ENCODE assay signal across 7 cellular contexts in genomic region chr10:127869329-127869728, GRCh38. TPM values are rescaled to one million over a fixed set of nuclear protein-coding genes. Genes with fewer than 3 reads are reported as not detected.
"Had no signal": no experiment of that assay in that cellular context is flagged by ENCODE, and none has a peak within 500 bp of the region (broad histone marks: within the 10 kb centered on the region; RNA-seq: fewer than 3 reads in every experiment).

No MANE protein-coding gene starts in this region.

- H3K4me3 ChIP-seq: GM23338 had no signal

- H3K36me3 Mint-ChIP-seq: IgD-negative memory B cell had no signal

- H3K27ac ChIP-seq: KMS-11 had no signal

- DNase-seq: H9, KBM-7 had no signal

- H3K4me3 Mint-ChIP-seq: GM23338, H9, IgD-negative memory B cell had no signal

- H3K4me1 Mint-ChIP-seq: GM23338, H9 had no signal

- H3K27ac Mint-ChIP-seq: GM23338, H9, IgD-negative memory B cell had no signal

- ATAC-seq: GM23338, HCT116 had no signal

RNA-seq across cellular contexts. Expression of gene CLRN3, which starts 23.4 kb away (rescaled TPM):
- total RNA-seq: GM23338, H1, H9 had no signal
